ENCODE assay signal across 1 cellular context in the genomic region with DNA sequence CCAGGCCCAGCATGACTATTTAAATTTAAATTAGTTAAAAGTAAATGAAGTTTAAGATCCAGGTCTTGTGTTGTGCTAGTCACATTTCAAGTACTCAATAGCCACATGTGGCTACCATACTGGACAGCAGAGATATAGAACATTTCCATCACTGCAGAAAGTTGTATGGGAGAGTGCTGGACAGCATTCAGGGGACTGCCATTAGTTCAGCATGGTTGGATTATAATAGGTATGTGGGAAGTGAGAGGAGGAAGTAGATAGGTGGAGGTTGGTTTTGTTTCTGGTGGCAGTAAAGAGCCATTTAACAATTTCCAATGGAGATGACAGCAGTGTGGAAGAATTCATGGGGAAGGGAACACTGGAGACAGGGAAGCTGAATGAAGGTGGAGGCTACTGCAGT.
TF ChIP-seq lines count a peak whose summit lies in the region.

No MANE protein-coding gene starts in this region.

TF ChIP-seq in HEK293, 187 proteins besides CTCF, POLR2A, EP300 and RAD21 (continued from another document):
- TF ChIP-seq, protein P1, sequence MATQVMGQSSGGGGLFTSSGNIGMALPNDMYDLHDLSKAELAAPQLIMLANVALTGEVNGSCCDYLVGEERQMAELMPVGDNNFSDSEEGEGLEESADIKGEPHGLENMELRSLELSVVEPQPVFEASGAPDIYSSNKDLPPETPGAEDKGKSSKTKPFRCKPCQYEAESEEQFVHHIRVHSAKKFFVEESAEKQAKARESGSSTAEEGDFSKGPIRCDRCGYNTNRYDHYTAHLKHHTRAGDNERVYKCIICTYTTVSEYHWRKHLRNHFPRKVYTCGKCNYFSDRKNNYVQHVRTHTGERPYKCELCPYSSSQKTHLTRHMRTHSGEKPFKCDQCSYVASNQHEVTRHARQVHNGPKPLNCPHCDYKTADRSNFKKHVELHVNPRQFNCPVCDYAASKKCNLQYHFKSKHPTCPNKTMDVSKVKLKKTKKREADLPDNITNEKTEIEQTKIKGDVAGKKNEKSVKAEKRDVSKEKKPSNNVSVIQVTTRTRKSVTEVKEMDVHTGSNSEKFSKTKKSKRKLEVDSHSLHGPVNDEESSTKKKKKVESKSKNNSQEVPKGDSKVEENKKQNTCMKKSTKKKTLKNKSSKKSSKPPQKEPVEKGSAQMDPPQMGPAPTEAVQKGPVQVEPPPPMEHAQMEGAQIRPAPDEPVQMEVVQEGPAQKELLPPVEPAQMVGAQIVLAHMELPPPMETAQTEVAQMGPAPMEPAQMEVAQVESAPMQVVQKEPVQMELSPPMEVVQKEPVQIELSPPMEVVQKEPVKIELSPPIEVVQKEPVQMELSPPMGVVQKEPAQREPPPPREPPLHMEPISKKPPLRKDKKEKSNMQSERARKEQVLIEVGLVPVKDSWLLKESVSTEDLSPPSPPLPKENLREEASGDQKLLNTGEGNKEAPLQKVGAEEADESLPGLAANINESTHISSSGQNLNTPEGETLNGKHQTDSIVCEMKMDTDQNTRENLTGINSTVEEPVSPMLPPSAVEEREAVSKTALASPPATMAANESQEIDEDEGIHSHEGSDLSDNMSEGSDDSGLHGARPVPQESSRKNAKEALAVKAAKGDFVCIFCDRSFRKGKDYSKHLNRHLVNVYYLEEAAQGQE (tag by site-specific recombination; IDR thresholded peaks at IDR 0.05): peak; percentile 61
- TF ChIP-seq PRDM1 (tag by site-specific recombination; IDR thresholded peaks at IDR 0.05): no peak
- no peak for TF ChIP-seq ZNF10 (tag by site-specific recombination; IDR thresholded peaks at IDR 0.05)
- TF ChIP-seq ZNF391 (tag by site-specific recombination; IDR thresholded peaks at IDR 0.05; ENCODE audit: borderline replicate concordance, low read depth): no peak
- TF ChIP-seq HOXC10 (CRISPR knock-in tag; IDR thresholded peaks at IDR 0.05): no peak
- no peak for TF ChIP-seq ZNF24 (tag by site-specific recombination; IDR thresholded peaks at IDR 0.05)
- TF ChIP-seq, protein P2, sequence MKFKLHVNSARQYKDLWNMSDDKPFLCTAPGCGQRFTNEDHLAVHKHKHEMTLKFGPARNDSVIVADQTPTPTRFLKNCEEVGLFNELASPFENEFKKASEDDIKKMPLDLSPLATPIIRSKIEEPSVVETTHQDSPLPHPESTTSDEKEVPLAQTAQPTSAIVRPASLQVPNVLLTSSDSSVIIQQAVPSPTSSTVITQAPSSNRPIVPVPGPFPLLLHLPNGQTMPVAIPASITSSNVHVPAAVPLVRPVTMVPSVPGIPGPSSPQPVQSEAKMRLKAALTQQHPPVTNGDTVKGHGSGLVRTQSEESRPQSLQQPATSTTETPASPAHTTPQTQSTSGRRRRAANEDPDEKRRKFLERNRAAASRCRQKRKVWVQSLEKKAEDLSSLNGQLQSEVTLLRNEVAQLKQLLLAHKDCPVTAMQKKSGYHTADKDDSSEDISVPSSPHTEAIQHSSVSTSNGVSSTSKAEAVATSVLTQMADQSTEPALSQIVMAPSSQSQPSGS (tag by site-specific recombination; IDR thresholded peaks at IDR 0.05; ENCODE audit: low read depth): no peak
- TF ChIP-seq ZNF664 (tag by site-specific recombination; IDR thresholded peaks at IDR 0.05): no peak
- no peak for TF ChIP-seq ZNF214 (tag by site-specific recombination; IDR thresholded peaks at IDR 0.05; ENCODE audit: borderline replicate concordance)
- TF ChIP-seq ZNF549 (tag by site-specific recombination; IDR thresholded peaks at IDR 0.05): no peak
- TF ChIP-seq ZNF184 (tag by site-specific recombination; IDR thresholded peaks at IDR 0.05): no peak
- peak; percentile 33 for TF ChIP-seq ZFHX2 (tag by site-specific recombination; conservative IDR thresholded peaks at IDR 0.05)
- no peak for TF ChIP-seq ZNF202 (tag by site-specific recombination; IDR thresholded peaks at IDR 0.05; ENCODE audit: borderline replicate concordance)
- TF ChIP-seq, protein P3, sequence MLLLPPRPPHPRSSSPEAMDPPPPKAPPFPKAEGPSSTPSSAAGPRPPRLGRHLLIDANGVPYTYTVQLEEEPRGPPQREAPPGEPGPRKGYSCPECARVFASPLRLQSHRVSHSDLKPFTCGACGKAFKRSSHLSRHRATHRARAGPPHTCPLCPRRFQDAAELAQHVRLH (tag by site-specific recombination; IDR thresholded peaks at IDR 0.05): no peak
- no peak for TF ChIP-seq GLI2 (tag by site-specific recombination; IDR thresholded peaks at IDR 0.05; ENCODE audit: borderline replicate concordance, low read depth)
- no peak for TF ChIP-seq ZNF302 (tag by site-specific recombination; IDR thresholded peaks at IDR 0.05; ENCODE audit: low read depth)
- TF ChIP-seq ZXDB (tag by site-specific recombination; IDR thresholded peaks at IDR 0.05): no peak
